28 cellular contexts compared by ENCODE assay signal in the genomic region with DNA sequence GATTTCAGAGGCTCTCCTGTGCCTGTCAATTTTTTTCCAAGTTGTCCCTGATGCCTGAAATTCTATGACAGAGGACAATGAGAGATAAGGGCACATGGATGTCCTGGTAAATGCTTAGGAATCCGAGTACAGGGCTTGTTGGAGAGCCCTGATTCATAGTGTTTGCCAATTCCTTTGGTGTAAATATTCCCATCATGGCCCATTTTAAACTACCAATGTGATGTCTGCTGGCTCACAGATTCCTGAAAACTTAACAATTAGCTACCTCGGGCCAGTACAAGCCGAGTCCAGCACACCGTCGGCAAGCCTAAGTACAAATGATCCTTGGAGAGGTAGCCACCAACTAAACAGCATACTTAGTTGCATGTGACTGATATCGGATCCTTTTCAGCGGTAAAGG. TPM values are rescaled to one million over a fixed set of nuclear protein-coding genes. Genes with fewer than 3 reads are reported as not detected.
DNase-seq lines count a peak whose midpoint lies in the region; ATAC-seq, FAIRE-seq and TF ChIP-seq lines count a peak whose summit lies in the region.
"Had no signal": no experiment of that assay in that cellular context is flagged by ENCODE, and none has a peak within 500 bp of the region (broad histone marks: within the 10 kb centered on the region; RNA-seq: fewer than 3 reads in every experiment).

No MANE protein-coding gene starts in this region.

- FAIRE-seq in pancreas (lab: Jason Lieb, UNC), result no peak
- FAIRE-seq: frontal cortex, HepG2, kidney had no signal

- H3K27me3 ChIP-seq in OCI-LY1 (ENCODE audit: insufficient read depth, low read length) (no peaks in the 10 kb centered on the region), spleen (replicated peaks in 1 of 7) (no peaks in the 10 kb centered on the region), pancreas (peaks cover 0 to 6% (median 0%) of the 10 kb centered on the region in 4 donors)
- H3K27me3 ChIP-seq: cardiac muscle cell, thyroid gland had no signal

- H3K36me3 ChIP-seq in OCI-LY1 (ENCODE audit: insufficient read depth, low read length), result peaks cover 18% of the 10 kb centered on the region; the same call in 1 of the 2 replicates
- no peaks in the 10 kb centered on the region for H3K36me3 ChIP-seq in spleen
- no peaks in the 10 kb centered on the region for H3K36me3 ChIP-seq in pancreas
- H3K36me3 ChIP-seq: cardiac muscle cell, neural progenitor cell, thyroid gland had no signal

- no peaks in the 10 kb centered on the region for H3K9me3 ChIP-seq in OCI-LY1 (ENCODE audit: low read length)
- H3K9me3 ChIP-seq in spleen, result no peaks in the 10 kb centered on the region
- no peaks in the 10 kb centered on the region for H3K9me3 ChIP-seq in pancreas
- H3K9me3 ChIP-seq: psoas muscle, thyroid gland had no signal

- H4K20me1 ChIP-seq in OCI-LY1 (ENCODE audit: insufficient read depth, low read length), result no peaks in the 10 kb centered on the region

- intact Hi-C loops in spleen (cut with DNase I; ENCODE audit: low total_unique reads), result no loop called here
- intact Hi-C loops in pancreas (cut with DNase I), result no loop called here

- TF ChIP-seq CTCF in OCI-LY1 (IDR thresholded peaks at IDR 0.05; ENCODE audit: low read length) (no peak), spleen (IDR thresholded peaks at IDR 0.05 in 8 of 11, conservative IDR thresholded peaks at IDR 0.05 in 3 of 11) (no peak), pancreas (IDR thresholded peaks at IDR 0.05) (no peak)

- 69 to 86% (median 81%) methylated on average over 7 of the region's 7 CpGs for WGBS in spleen, 5 donors
- WGBS in pancreas, 2 donors, result 67 to 80% methylated on average over 7 of the region's 7 CpGs

- peaks cover 63% of the 10 kb centered on the region for H3K79me2 ChIP-seq in OCI-LY1 (ENCODE audit: insufficient read depth, low read length)

- no peak for ATAC-seq in activated T-cell treated with anti-CD3 and anti-CD28 coated beads, Interleukin-2, amount 50 U/mL, for 4 hours
- ATAC-seq in activated naive CD8-positive, alpha-beta T cell treated with anti-CD3 and anti-CD28 coated beads, Interleukin-2, amount 10 ng/mL, durations not matched to agents 7 days and 5 days (ENCODE audit: low read depth), result no peak
- ATAC-seq in HG03108 (IDR thresholded peaks at IDR 0.05; ENCODE audit: unreplicated experiment) (no peak), pancreas (no peak)
- ATAC-seq: HepG2, psoas muscle had no signal

- peak overlapping the region; percentile 58 for H3K27ac ChIP-seq in OCI-LY1 (ENCODE audit: low read depth, low read length, poor library complexity, severe bottlenecking)
- H3K27ac ChIP-seq in spleen, result peak overlapping the region in 5 of 8 donors; percentile 11 to 85 (median 41)
- no peak overlapping the region for H3K27ac ChIP-seq in pancreas
- H3K27ac ChIP-seq: C4-2B, cardiac muscle cell, neural progenitor cell, psoas muscle, thyroid gland had no signal

- H2AFZ ChIP-seq in OCI-LY1 (ENCODE audit: low read length), result no peak overlapping the region
- H2AFZ ChIP-seq: neural progenitor cell had no signal

- no peaks in the 10 kb centered on the region for H3K27me3 Mint-ChIP-seq in activated T-cell treated with anti-CD3 and anti-CD28 coated beads, Interleukin-2, amount 50 U/mL, for 4 hours (ENCODE audit: low read depth)
- H3K27me3 Mint-ChIP-seq in activated naive CD8-positive, alpha-beta T cell treated with anti-CD3 and anti-CD28 coated beads, Interleukin-2, amount 10 ng/mL, durations not matched to agents 7 days and 5 days, result no peaks in the 10 kb centered on the region

- DNase-seq in activated T-cell treated with anti-CD3 and anti-CD28 coated beads, Interleukin-2, amount 50 U/mL, for 4 hours, result no peak
- DNase-seq in activated T-cell treated with anti-CD3 and anti-CD28 coated beads for 4 hours (no peak), spleen (no peak), globus pallidus (ENCODE audit: low spot score) (no peak), pancreas (no peak)
- DNase-seq in activated naive CD8-positive, alpha-beta T cell treated with anti-CD3 and anti-CD28 coated beads, Interleukin-2, amount 10 ng/mL, durations not matched to agents 7 days and 5 days, result no peak
- DNase-seq: activated CD4-positive, CD25-positive, alpha-beta regulatory T cell; amygdala; DMS53; erythroblast; kidney; mesenchymal stem cell; NCI-H1436 treated with DMSO at 0.1 percent for 48 hours; NCI-H2171 treated with DMSO at 0.1 percent for 48 hours; NCI-H748 treated with DMSO at 0.1 percent for 48 hours; psoas muscle; SHP77 treated with DMSO at 0.1 percent for 48 hours; thyroid gland had no signal

- no peaks in the 10 kb centered on the region for H3K9me2 ChIP-seq in OCI-LY1 (ENCODE audit: low read depth, low read length)

- H3K36me3 Mint-ChIP-seq in activated T-cell treated with anti-CD3 and anti-CD28 coated beads, Interleukin-2, amount 50 U/mL, for 4 hours (ENCODE audit: insufficient read depth), result peaks cover 62% of the 10 kb centered on the region
- H3K36me3 Mint-ChIP-seq in activated naive CD8-positive, alpha-beta T cell treated with anti-CD3 and anti-CD28 coated beads, Interleukin-2, amount 10 ng/mL, durations not matched to agents 7 days and 5 days, result peaks cover 70% of the 10 kb centered on the region
- H3K36me3 Mint-ChIP-seq: neural progenitor cell had no signal

- POLR2A ChIA-PET in activated naive CD8-positive, alpha-beta T cell treated with anti-CD3 and anti-CD28 coated beads, Interleukin-2, amount 10 ng/mL, durations not matched to agents 7 days and 5 days (lab: Charles Lee), result interaction anchor here (0.6 to 15.5 kb wide), 9 partner anchors 8 to 88 kb away, joined by 3 to 194 read pairs (median 16); a partner anchor contains a TSS

- peak overlapping the region; percentile 84 for H3K27ac Mint-ChIP-seq in activated naive CD8-positive, alpha-beta T cell treated with anti-CD3 and anti-CD28 coated beads, Interleukin-2, amount 10 ng/mL, durations not matched to agents 7 days and 5 days
- H3K27ac Mint-ChIP-seq: neural progenitor cell had no signal

- no peaks in the 10 kb centered on the region for H3K9me3 Mint-ChIP-seq in activated T-cell treated with anti-CD3 and anti-CD28 coated beads, Interleukin-2, amount 50 U/mL, for 4 hours
- H3K9me3 Mint-ChIP-seq in activated naive CD8-positive, alpha-beta T cell treated with anti-CD3 and anti-CD28 coated beads, Interleukin-2, amount 10 ng/mL, durations not matched to agents 7 days and 5 days, result no peaks in the 10 kb centered on the region
- H3K9me3 Mint-ChIP-seq: neural progenitor cell had no signal

- H3K4me1 Mint-ChIP-seq in activated T-cell treated with anti-CD3 and anti-CD28 coated beads, Interleukin-2, amount 50 U/mL, for 4 hours (ENCODE audit: low read depth), result peaks cover 56% of the 10 kb centered on the region
- H3K4me1 Mint-ChIP-seq in activated naive CD8-positive, alpha-beta T cell treated with anti-CD3 and anti-CD28 coated beads, Interleukin-2, amount 10 ng/mL, durations not matched to agents 7 days and 5 days, result peaks cover 47% of the 10 kb centered on the region

- H3K4me3 ChIP-seq in OCI-LY1 (ENCODE audit: low read depth, low read length, poor library complexity, severe bottlenecking) (peak overlapping the region; percentile 69), spleen (peak overlapping the region; percentile 10 to 65 (median 36)), pancreas (no peak overlapping the region)
- H3K4me3 ChIP-seq: cardiac muscle cell, neural progenitor cell, psoas muscle, smooth muscle cell, thyroid gland had no signal

- peaks cover 71% of the 10 kb centered on the region for H3K4me1 ChIP-seq in OCI-LY1 (ENCODE audit: insufficient read depth, low read length, severe bottlenecking)
- H3K4me1 ChIP-seq in spleen, result peaks cover 0 to 39% (median 4%) of the 10 kb centered on the region in 6 donors
- H3K4me1 ChIP-seq in pancreas, result no peaks in the 10 kb centered on the region
- H3K4me1 ChIP-seq: psoas muscle, thyroid gland had no signal

- H3K4me2 ChIP-seq in OCI-LY1 (ENCODE audit: low read length), result peak overlapping the region; percentile 66
- H3K4me2 ChIP-seq: neural progenitor cell, smooth muscle cell had no signal

- H3F3A ChIP-seq in OCI-LY1 (ENCODE audit: insufficient read depth, low read length), result no peaks in the 10 kb centered on the region

- H3K9ac ChIP-seq in OCI-LY1 (ENCODE audit: low read length), result peak overlapping the region; percentile 43; the same call in 1 of the 2 replicates
- H3K9ac ChIP-seq: neural progenitor cell had no signal

- peak overlapping the region; percentile 100 for H3K4me3 Mint-ChIP-seq in activated T-cell treated with anti-CD3 and anti-CD28 coated beads, Interleukin-2, amount 50 U/mL, for 4 hours
- peak overlapping the region; percentile 85 for H3K4me3 Mint-ChIP-seq in activated naive CD8-positive, alpha-beta T cell treated with anti-CD3 and anti-CD28 coated beads, Interleukin-2, amount 10 ng/mL, durations not matched to agents 7 days and 5 days
- H3K4me3 Mint-ChIP-seq: neural progenitor cell had no signal

- TF ChIP-seq POLR2A in spleen (IDR thresholded peaks at IDR 0.05), result no peak

RNA-seq across cellular contexts. Expression of a gene that starts 3.5 kb away (rescaled TPM):
- total RNA-seq in activated T-cell treated with anti-CD3 and anti-CD28 coated beads, Interleukin-2, amount 50 U/mL, for 4 hours, result 100 to 1,000 TPM; 227 to 260 (median 249) TPM
- 100 to 1,000 TPM; 313 to 324 TPM for total RNA-seq in activated naive CD8-positive, alpha-beta T cell treated with anti-CD3 and anti-CD28 coated beads, Interleukin-2, amount 10 ng/mL, durations not matched to agents 7 days and 5 days
- total RNA-seq in spleen, result 10 to 100 TPM; 34.1 to 81.1 (median 45.6) TPM
- 10 to 100 TPM in 1 of 3 donors, 1 to 10 TPM in 2; 5.6 to 12.1 (median 8.0) TPM for polyA plus RNA-seq in spleen
- total RNA-seq in pancreas, result 1 to 10 TPM in 1 of 6 donors, under 1 TPM in 5; 0.43 to 1.3 (median 0.80) TPM
- polyA plus RNA-seq in pancreas, result under 1 TPM; 0.26 to 0.30 TPM
- total RNA-seq: cardiac muscle cell, frontal cortex, HepG2 had no signal
- polyA plus RNA-seq: cardiac muscle cell had no signal

RNA-seq across cellular contexts. Expression of a gene that starts 18.1 kb away (rescaled TPM):
- total RNA-seq in activated T-cell treated with anti-CD3 and anti-CD28 coated beads, Interleukin-2, amount 50 U/mL, for 4 hours, result under 1 TPM; 0.18 to 0.25 (median 0.22) TPM
- total RNA-seq in activated naive CD8-positive, alpha-beta T cell treated with anti-CD3 and anti-CD28 coated beads, Interleukin-2, amount 10 ng/mL, durations not matched to agents 7 days and 5 days, result not detected
- total RNA-seq in spleen (not detected), pancreas (not detected)
- polyA plus RNA-seq in spleen (not detected), pancreas (not detected)
- total RNA-seq: cardiac muscle cell, frontal cortex, H4, HepG2, kidney, M059J, psoas muscle, smooth muscle cell, thyroid gland had no signal
- polyA plus RNA-seq: cardiac muscle cell, HepG2, psoas muscle, smooth muscle cell had no signal

RNA-seq across cellular contexts. Expression of a gene that starts 41.5 kb away (rescaled TPM):
- total RNA-seq in activated T-cell treated with anti-CD3 and anti-CD28 coated beads, Interleukin-2, amount 50 U/mL, for 4 hours, result 1 to 10 TPM; 7.5 to 9.3 (median 9.1) TPM
- total RNA-seq in activated naive CD8-positive, alpha-beta T cell treated with anti-CD3 and anti-CD28 coated beads, Interleukin-2, amount 10 ng/mL, durations not matched to agents 7 days and 5 days, result 10 to 100 TPM; 15.3 to 15.5 TPM
- total RNA-seq in spleen, result 10 to 100 TPM in 6 of 7 donors, 1 to 10 TPM in 1; 9.5 to 15.9 (median 14.6) TPM
- polyA plus RNA-seq in spleen, result 10 to 100 TPM; 22.8 to 27.0 (median 23.5) TPM
- 1 to 10 TPM; 3.7 to 5.7 (median 4.4) TPM for total RNA-seq in pancreas
- 10 to 100 TPM in 1 of 2 donors, 1 to 10 TPM in 1; 7.1 to 13.2 TPM for polyA plus RNA-seq in pancreas

Comparison
In these comparisons a context has a peak if more than half of its experiments do, and no peak if none do; other contexts are left out.
1. H3K27ac ChIP-seq: peak in OCI-LY1 (single experiment) and spleen (5 of 8); none in pancreas (0 of 4).
2. H3K4me3 ChIP-seq: peak in OCI-LY1 (single experiment) and spleen (8 of 8); none in pancreas (0 of 4).
3. RNA of a gene that starts 3.5 kb away (total RNA-seq): 313 to 324 TPM in activated naive CD8-positive, alpha-beta T cell treated with anti-CD3 and anti-CD28 coated beads, Interleukin-2, amount 10 ng/mL, durations not matched to agents 7 days and 5 days, 227 to 260 TPM in activated T-cell treated with anti-CD3 and anti-CD28 coated beads, Interleukin-2, amount 50 U/mL, for 4 hours and 34.1 to 81.1 TPM in spleen; 0.43 to 1.3 TPM in pancreas; every median in the first group is over 10 times any median in the second.